Comparison of ENCODE assay signal across 8 cellular contexts in the genomic region with DNA sequence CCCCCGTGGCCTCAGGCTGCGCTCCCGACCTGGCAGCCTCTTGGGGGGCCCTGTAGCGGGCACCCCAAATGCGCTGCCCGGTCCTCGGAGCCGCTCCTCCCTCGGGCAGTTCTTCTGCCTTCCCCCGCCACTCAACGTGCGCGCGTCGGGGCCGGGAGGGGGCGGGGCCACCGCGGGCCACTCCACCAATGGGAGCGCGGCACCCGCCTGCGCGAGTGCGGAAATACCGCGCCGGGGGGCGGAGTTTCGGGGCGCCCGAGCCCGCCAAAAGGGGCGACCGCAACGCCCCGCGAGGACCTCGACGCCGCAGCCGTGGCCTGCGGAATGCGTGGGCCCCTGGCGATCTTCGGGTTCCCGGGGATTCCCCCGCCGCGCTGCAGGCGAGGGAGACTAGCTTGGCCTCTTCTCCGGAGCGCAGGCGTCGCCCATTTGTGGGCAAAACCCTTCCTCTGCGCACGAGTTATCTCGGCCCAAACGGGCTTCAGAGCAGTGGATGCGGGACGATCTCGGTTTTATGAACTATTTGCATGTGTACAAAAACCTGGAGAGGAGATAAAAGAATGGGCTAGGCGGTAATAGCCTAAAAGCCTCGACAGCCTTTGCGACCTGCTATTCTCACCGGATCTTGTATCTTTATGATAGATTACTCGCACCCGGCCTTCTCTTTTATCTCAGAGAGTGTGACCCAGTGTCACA. TPM values are rescaled to one million over a fixed set of nuclear protein-coding genes. Genes with fewer than 3 reads are reported as not detected.
DNase-seq lines count a peak whose midpoint lies in the region; ATAC-seq and TF ChIP-seq lines count a peak whose summit lies in the region.

A gene with protein sequence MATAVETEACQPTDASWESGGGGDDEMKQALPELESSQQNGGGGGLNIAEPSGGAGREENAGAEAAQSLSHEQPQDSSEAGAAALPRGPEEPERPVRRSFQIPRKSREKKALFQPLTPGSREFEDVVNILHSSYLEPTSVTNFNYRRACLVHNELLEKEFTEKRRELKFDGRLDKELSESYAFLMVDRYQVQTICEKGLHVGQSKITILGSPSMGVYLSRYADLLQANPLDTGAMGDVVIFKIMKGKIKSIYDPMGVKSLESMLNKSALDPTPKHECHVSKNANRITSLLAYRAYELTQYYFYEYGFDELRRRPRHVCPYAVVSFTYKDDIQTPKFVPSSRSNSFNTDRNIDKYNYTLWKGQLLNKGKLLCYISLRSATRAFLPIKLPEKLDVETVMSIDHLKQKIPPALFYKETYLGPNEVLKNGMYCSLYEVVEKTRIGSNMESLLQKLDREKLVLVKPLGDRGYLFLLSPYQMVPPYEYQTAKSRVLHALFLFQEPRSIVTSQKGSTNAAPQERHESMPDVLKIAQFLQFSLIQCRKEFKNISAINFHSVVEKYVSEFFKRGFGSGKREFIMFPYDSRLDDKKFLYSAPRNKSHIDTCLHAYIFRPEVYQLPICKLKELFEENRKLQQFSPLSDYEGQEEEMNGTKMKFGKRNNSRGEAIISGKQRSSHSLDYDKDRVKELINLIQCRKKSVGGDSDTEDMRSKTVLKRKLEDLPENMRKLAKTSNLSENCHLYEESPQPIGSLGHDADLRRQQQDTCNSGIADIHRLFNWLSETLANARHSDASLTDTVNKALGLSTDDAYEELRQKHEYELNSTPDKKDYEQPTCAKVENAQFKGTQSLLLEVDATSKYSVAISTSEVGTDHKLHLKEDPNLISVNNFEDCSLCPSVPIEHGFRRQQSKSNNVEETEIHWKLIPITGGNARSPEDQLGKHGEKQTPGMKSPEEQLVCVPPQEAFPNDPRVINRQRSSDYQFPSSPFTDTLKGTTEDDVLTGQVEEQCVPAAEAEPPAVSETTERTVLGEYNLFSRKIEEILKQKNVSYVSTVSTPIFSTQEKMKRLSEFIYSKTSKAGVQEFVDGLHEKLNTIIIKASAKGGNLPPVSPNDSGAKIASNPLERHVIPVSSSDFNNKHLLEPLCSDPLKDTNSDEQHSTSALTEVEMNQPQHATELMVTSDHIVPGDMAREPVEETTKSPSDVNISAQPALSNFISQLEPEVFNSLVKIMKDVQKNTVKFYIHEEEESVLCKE (N-terminal part only) (minus strand): TSS at position 144 of the 696 bp plus-strand sequence. CDS start 259 bp downstream, outside the sequence.

- H3K27me3 Mint-ChIP-seq in Calu3 (ENCODE audit: unreplicated experiment) = no peaks in the 10 kb centered on the region
- no peaks in the 10 kb centered on the region for H3K27me3 Mint-ChIP-seq in activated T-helper 2 cell treated with anti-CD3 and anti-CD28 coated beads, Interferon-gamma antibody, Interleukin-2, Interleukin-4, amounts not matched to agents 10 μg/mL and 5 μg/mL and 100 μg/mL, durations not matched to agents 14 hours and 24 hours and 36 hours (ENCODE audit: low read depth)
- no peaks in the 10 kb centered on the region for H3K27me3 Mint-ChIP-seq in natural killer cell (ENCODE audit: low read depth in 2 of 2)

- H3K36me3 Mint-ChIP-seq in Calu3 (ENCODE audit: insufficient read depth, unreplicated experiment) (peaks cover 39% of the 10 kb centered on the region), natural killer cell (no peaks in the 10 kb centered on the region)
- peaks cover 47% of the 10 kb centered on the region for H3K36me3 Mint-ChIP-seq in activated T-helper 2 cell treated with anti-CD3 and anti-CD28 coated beads, Interferon-gamma antibody, Interleukin-2, Interleukin-4, amounts not matched to agents 10 μg/mL and 5 μg/mL and 100 μg/mL, durations not matched to agents 14 hours and 24 hours and 36 hours (ENCODE audit: low read depth)

- H3K9me3 Mint-ChIP-seq in Calu3 (ENCODE audit: low read depth, unreplicated experiment) (no peaks in the 10 kb centered on the region), natural killer cell (no peaks in the 10 kb centered on the region)
- peaks cover 6% of the 10 kb centered on the region for H3K9me3 Mint-ChIP-seq in activated T-helper 2 cell treated with anti-CD3 and anti-CD28 coated beads, Interferon-gamma antibody, Interleukin-2, Interleukin-4, amounts not matched to agents 10 μg/mL and 5 μg/mL and 100 μg/mL, durations not matched to agents 14 hours and 24 hours and 36 hours

- H3K27ac Mint-ChIP-seq in Calu3 (ENCODE audit: unreplicated experiment) (peak within 1 kb of the TSS; percentile 74), natural killer cell (peak within 1 kb of the TSS; percentile 92 to 97)
- peak within 1 kb of the TSS; percentile 98 for H3K27ac Mint-ChIP-seq in activated T-helper 2 cell treated with anti-CD3 and anti-CD28 coated beads, Interferon-gamma antibody, Interleukin-2, Interleukin-4, amounts not matched to agents 10 μg/mL and 5 μg/mL and 100 μg/mL, durations not matched to agents 14 hours and 24 hours and 36 hours

- H3K4me3 ChIP-seq in fibroblast of mammary gland (ENCODE audit: control insufficient read depth, low read depth, low read length) = peak within 1 kb of the TSS; percentile 65

- H3K4me1 Mint-ChIP-seq in Calu3 (ENCODE audit: low read depth, unreplicated experiment) (no peaks in the 10 kb centered on the region), natural killer cell (peaks cover 33 to 37% of the 10 kb centered on the region in 2 donors)
- peaks cover 31% of the 10 kb centered on the region for H3K4me1 Mint-ChIP-seq in activated T-helper 2 cell treated with anti-CD3 and anti-CD28 coated beads, Interferon-gamma antibody, Interleukin-2, Interleukin-4, amounts not matched to agents 10 μg/mL and 5 μg/mL and 100 μg/mL, durations not matched to agents 14 hours and 24 hours and 36 hours (ENCODE audit: low read depth)

- DNase-seq in Calu3 (peak; percentile 90), HS-5 (ENCODE audit: low read depth) (peak; percentile 39), RPMI7951 (ENCODE audit: low read depth) (peak; percentile 86), fibroblast of mammary gland (ENCODE audit: low read depth) (peak; percentile 59), natural killer cell (peak; percentile 87)
- peak; percentile 83 for DNase-seq in activated T-helper 2 cell treated with anti-CD3 and anti-CD28 coated beads, Interferon-gamma antibody, Interleukin-2, Interleukin-4, amounts not matched to agents 10 μg/mL and 5 μg/mL and 100 μg/mL, durations not matched to agents 14 hours and 24 hours and 36 hours (ENCODE audit: low spot score)
- DNase-seq in stimulated activated naive CD4-positive, alpha-beta T cell (lab: John Stamatoyannopoulos, UW) = peak; percentile 70 to 87 (median 80)

- intact Hi-C loops in Calu3 (cut with micrococcal nuclease; ENCODE audit: unreplicated experiment) (no loop called here), natural killer cell (cut with micrococcal nuclease) (loop anchor here (1.0 kb wide), 1 partner anchor 10 kb away; no protein-coding TSS in a partner anchor)
- intact Hi-C loops in activated T-helper 2 cell treated with anti-CD3 and anti-CD28 coated beads, Interferon-gamma antibody, Interleukin-2, Interleukin-4, amounts not matched to agents 10 μg/mL and 5 μg/mL and 100 μg/mL, durations not matched to agents 14 hours and 24 hours and 36 hours (cut with micrococcal nuclease) = loop anchor here (2.0 kb wide), 1 partner anchor 106 kb away; no protein-coding TSS in a partner anchor

- CTCF ChIA-PET in Calu3 (lab: Charles Lee) = interaction anchor here (1.1 kb wide), 2 partner anchors 57 to 306 kb away, joined by 3 read pairs; no protein-coding TSS in a partner anchor

- TF ChIP-seq CTCF in Calu3 (IDR thresholded peaks at IDR 0.05; ENCODE audit: unreplicated experiment) (no peak), fibroblast of mammary gland (conservative IDR thresholded peaks at IDR 0.05; ENCODE audit: control insufficient read depth, insufficient read depth, low read depth, low read length) (no peak), natural killer cell (IDR thresholded peaks at IDR 0.05) (no peak)

- BruUV-seq in Calu3 (replicated peaks; lab: Mats Ljungman, UMichigan) = no TSS peak

- H3K4me3 Mint-ChIP-seq in Calu3 (ENCODE audit: low read depth, unreplicated experiment) (peak within 1 kb of the TSS; percentile 88), natural killer cell (peak within 1 kb of the TSS; percentile 98)
- peak within 1 kb of the TSS; percentile 99 for H3K4me3 Mint-ChIP-seq in activated T-helper 2 cell treated with anti-CD3 and anti-CD28 coated beads, Interferon-gamma antibody, Interleukin-2, Interleukin-4, amounts not matched to agents 10 μg/mL and 5 μg/mL and 100 μg/mL, durations not matched to agents 14 hours and 24 hours and 36 hours (ENCODE audit: low read depth)

- peak; percentile 78 for ATAC-seq in GM19463 (IDR thresholded peaks at IDR 0.05; ENCODE audit: unreplicated experiment)
- ATAC-seq in natural killer cell = peak; percentile 88 to 95 (median 89)

RNA-seq across cellular contexts. Expression of the gene that starts here (rescaled TPM):
- total RNA-seq in Calu3 (2022) (56.4 and 56.8 TPM in 2 replicates), natural killer cell (10 to 100 TPM; 73.5 to 96.4 (median 81.8) TPM)
- 69.0 and 86.3 TPM in 2 replicates for total RNA-seq in RPMI7951 (2014; rRNA removed; shearing (Covaris generic))
- total RNA-seq in activated T-helper 2 cell treated with anti-CD3 and anti-CD28 coated beads, Interferon-gamma antibody, Interleukin-2, Interleukin-4, amounts not matched to agents 10 μg/mL and 5 μg/mL and 100 μg/mL, durations not matched to agents 14 hours and 24 hours and 36 hours = 74.9 and 79.8 TPM in 2 replicates

Comparison
In these comparisons a context has a peak if more than half of its experiments do, and no peak if none do; other contexts are left out.
1. Peak in every context shown above with its lines: DNase-seq, ATAC-seq and H3K4me3 ChIP-seq.
2. DNase-seq: peak in every context shown above with its lines; median percentile 90 in Calu3; 87 in natural killer cell; 86 in RPMI7951; 83 in activated T-helper 2 cell treated with anti-CD3 and anti-CD28 coated beads, Interferon-gamma antibody, Interleukin-2, Interleukin-4, amounts not matched to agents 10 μg/mL and 5 μg/mL and 100 μg/mL, durations not matched to agents 14 hours and 24 hours and 36 hours; 80 in stimulated activated naive CD4-positive, alpha-beta T cell; 59 in fibroblast of mammary gland; 39 in HS-5.